In genomic region chr19:16969127-16969526, GRCh38 we compare ENCODE assay signal across 12 cellular contexts. TPM values are rescaled to one million over a fixed set of nuclear protein-coding genes. Genes with fewer than 3 reads are reported as not detected.
DNase-seq lines count a peak whose midpoint lies in the region; ATAC-seq lines count a peak whose summit lies in the region.
"Had no signal": no experiment of that assay in that cellular context is flagged by ENCODE, and none has a peak within 500 bp of the region (broad histone marks: within the 10 kb centered on the region; RNA-seq: fewer than 3 reads in every experiment).

No MANE protein-coding gene starts in this region.

- DNase-seq in EL (peak; percentile 19), HT-29 (ENCODE audit: low spot score) (peak; percentile 21), SK-MEL-5 (ENCODE audit: low read depth, low spot score) (peak; percentile 74), fibroblast of peridontal ligament (ENCODE audit: extremely low read depth) (peak; percentile 10), GF-D8 (lab: John Stamatoyannopoulos, UW) (no peak), hepatic stellate cell (ENCODE audit: low spot score) (no peak), left lobe of liver (ENCODE audit: low spot score) (no peak)
- no peak for DNase-seq in activated CD4-positive, alpha-beta T cell treated with anti-CD3 and anti-CD28 coated beads, Interleukin-2, amount 50 U/mL, for 1 hour
- DNase-seq: activated CD8-positive, alpha-beta memory T cell treated with anti-CD3 and anti-CD28 coated beads, Interleukin-2, amount 50 U/mL, for 48 hours; esophagus squamous epithelium; NCI-H1417 treated with DMSO at 0.1 percent for 48 hours; uterus had no signal

- ATAC-seq in left lobe of liver, result no peak

- in situ Hi-C loops in SK-MEL-5 (cut with HindIII; ENCODE audit: low pct_unique_long_range_greater_than_20kb, low sequenced_read_pairs), result no loop called here

RNA-seq across cellular contexts. Expression of gene CPAMD8, which starts 57.5 kb away (rescaled TPM):
- not detected in 2 replicates for total RNA-seq in HT-29 (2014; rRNA removed; shearing (Covaris generic))
- total RNA-seq in SK-MEL-5 (2014; rRNA removed; shearing (Covaris generic)), result 0.11 TPM in 1 of 2 replicates, not detected in the other
- polyA plus RNA-seq in SK-MEL-5 (2015; cell fraction: cytosol; rRNA removed), result 0.14 and 0.29 TPM in 2 replicates
- polyA plus RNA-seq in SK-MEL-5 (2015; cell fraction: nucleus; rRNA removed), result 0.77 and 2.9 TPM in 2 replicates
- total RNA-seq in left lobe of liver, result 1.3 TPM

Comparison
In these comparisons a context has a peak if more than half of its experiments do, and no peak if none do; other contexts are left out.
1. DNase-seq: peak in EL (single experiment), HT-29 (single experiment), SK-MEL-5 (single experiment) and fibroblast of peridontal ligament (single experiment); none in GF-D8 (single experiment), hepatic stellate cell (single experiment), activated CD4-positive, alpha-beta T cell treated with anti-CD3 and anti-CD28 coated beads, Interleukin-2, amount 50 U/mL, for 1 hour (single experiment) and left lobe of liver (single experiment).